ENCODE assay signal across 5 cellular contexts in genomic region chr17:43304792-43305191, GRCh38.
DNase-seq lines count a peak whose midpoint lies in the region; ATAC-seq and TF ChIP-seq lines count a peak whose summit lies in the region.
"Not testable (repeated sequence)": the region's sequence is repeated elsewhere in the genome, so short reads cannot be mapped to it uniquely, and the experiment has no call there.

No MANE protein-coding gene starts in this region.

- not testable (repeated sequence) for TF ChIP-seq CTCF in osteocyte (IDR thresholded peaks at IDR 0.05); upper lobe of right lung (IDR thresholded peaks at IDR 0.05)

- H3K4me1 Mint-ChIP-seq in activated CD8-positive, alpha-beta T cell treated with anti-CD3 and anti-CD28 coated beads, Interleukin-2, amount 10 ng/mL, durations not matched to agents 7 days and 5 days (ENCODE audit: low read depth); activated CD8-positive, alpha-beta memory T cell treated with anti-CD3 and anti-CD28 coated beads, Interleukin-2, amount 10 ng/mL, durations not matched to agents 7 days and 5 days; osteocyte (ENCODE audit: unreplicated experiment): not testable (repeated sequence)

- not testable (repeated sequence) for H3K27ac Mint-ChIP-seq in activated CD8-positive, alpha-beta T cell treated with anti-CD3 and anti-CD28 coated beads, Interleukin-2, amount 10 ng/mL, durations not matched to agents 7 days and 5 days; activated CD8-positive, alpha-beta memory T cell treated with anti-CD3 and anti-CD28 coated beads, Interleukin-2, amount 10 ng/mL, durations not matched to agents 7 days and 5 days; osteocyte (ENCODE audit: unreplicated experiment)

- ATAC-seq in activated CD8-positive, alpha-beta T cell treated with anti-CD3 and anti-CD28 coated beads, Interleukin-2, amount 10 ng/mL, durations not matched to agents 7 days and 5 days; activated CD8-positive, alpha-beta memory T cell treated with anti-CD3 and anti-CD28 coated beads, Interleukin-2, amount 10 ng/mL, durations not matched to agents 7 days and 5 days; upper lobe of right lung: not testable (repeated sequence)

- not testable (repeated sequence) for H3K36me3 Mint-ChIP-seq in activated CD8-positive, alpha-beta T cell treated with anti-CD3 and anti-CD28 coated beads, Interleukin-2, amount 10 ng/mL, durations not matched to agents 7 days and 5 days (ENCODE audit: low read depth); activated CD8-positive, alpha-beta memory T cell treated with anti-CD3 and anti-CD28 coated beads, Interleukin-2, amount 10 ng/mL, durations not matched to agents 7 days and 5 days; osteocyte (ENCODE audit: unreplicated experiment)

- POLR2A ChIA-PET in activated CD8-positive, alpha-beta T cell treated with anti-CD3 and anti-CD28 coated beads, Interleukin-2, amount 10 ng/mL, durations not matched to agents 7 days and 5 days (lab: Charles Lee): not testable (repeated sequence)

- peak; percentile 6 for DNase-seq in activated CD8-positive, alpha-beta T cell treated with anti-CD3 and anti-CD28 coated beads, Interleukin-2, amount 10 ng/mL, durations not matched to agents 7 days and 5 days
- peak; percentile 34 for DNase-seq in activated CD8-positive, alpha-beta memory T cell treated with anti-CD3 and anti-CD28 coated beads, Interleukin-2, amount 10 ng/mL, durations not matched to agents 7 days and 5 days
- peak; percentile 24 for DNase-seq in activated effector memory CD4-positive, alpha-beta T cell treated with anti-CD3 and anti-CD28 coated beads, Interleukin-2, amount 50 U/mL, for 16 hours
- DNase-seq in osteocyte (ENCODE audit: extremely low spot score, unreplicated experiment) (peak; percentile 62), upper lobe of right lung (peak; percentile 18)

- H3K4me3 Mint-ChIP-seq in activated CD8-positive, alpha-beta T cell treated with anti-CD3 and anti-CD28 coated beads, Interleukin-2, amount 10 ng/mL, durations not matched to agents 7 days and 5 days; activated CD8-positive, alpha-beta memory T cell treated with anti-CD3 and anti-CD28 coated beads, Interleukin-2, amount 10 ng/mL, durations not matched to agents 7 days and 5 days; osteocyte (ENCODE audit: unreplicated experiment): not testable (repeated sequence)

- H3K9me3 Mint-ChIP-seq in activated CD8-positive, alpha-beta T cell treated with anti-CD3 and anti-CD28 coated beads, Interleukin-2, amount 10 ng/mL, durations not matched to agents 7 days and 5 days (ENCODE audit: insufficient read depth); activated CD8-positive, alpha-beta memory T cell treated with anti-CD3 and anti-CD28 coated beads, Interleukin-2, amount 10 ng/mL, durations not matched to agents 7 days and 5 days (ENCODE audit: low read depth); osteocyte (ENCODE audit: unreplicated experiment): not testable (repeated sequence)

- not testable (repeated sequence) for H3K4me1 ChIP-seq in upper lobe of right lung

- not testable (repeated sequence) for H3K36me3 ChIP-seq in upper lobe of right lung

- not testable (repeated sequence) for H3K27me3 ChIP-seq in upper lobe of right lung

- intact Hi-C loops in upper lobe of right lung (cut with DNase I): not testable (repeated sequence)

- H3K4me3 ChIP-seq in upper lobe of right lung: not testable (repeated sequence)

- CTCF ChIA-PET in activated CD8-positive, alpha-beta T cell treated with anti-CD3 and anti-CD28 coated beads, Interleukin-2, amount 10 ng/mL, durations not matched to agents 7 days and 5 days (lab: Charles Lee); activated CD8-positive, alpha-beta memory T cell treated with anti-CD3 and anti-CD28 coated beads, Interleukin-2, amount 10 ng/mL, durations not matched to agents 7 days and 5 days (lab: Charles Lee): not testable (repeated sequence)

- not testable (repeated sequence) for H3K27ac ChIP-seq in upper lobe of right lung

- H3K9me3 ChIP-seq in upper lobe of right lung: not testable (repeated sequence)

- H3K27me3 Mint-ChIP-seq in activated CD8-positive, alpha-beta T cell treated with anti-CD3 and anti-CD28 coated beads, Interleukin-2, amount 10 ng/mL, durations not matched to agents 7 days and 5 days (ENCODE audit: low read depth); activated CD8-positive, alpha-beta memory T cell treated with anti-CD3 and anti-CD28 coated beads, Interleukin-2, amount 10 ng/mL, durations not matched to agents 7 days and 5 days; osteocyte (ENCODE audit: unreplicated experiment): not testable (repeated sequence)

Comparison
In these comparisons a context has a peak if more than half of its experiments do, and no peak if none do; other contexts are left out.
1. DNase-seq: peak in every context shown above with its lines; median percentile 62 in osteocyte; 34 in activated CD8-positive, alpha-beta memory T cell treated with anti-CD3 and anti-CD28 coated beads, Interleukin-2, amount 10 ng/mL, durations not matched to agents 7 days and 5 days; 24 in activated effector memory CD4-positive, alpha-beta T cell treated with anti-CD3 and anti-CD28 coated beads, Interleukin-2, amount 50 U/mL, for 16 hours; 18 in upper lobe of right lung; 6 in activated CD8-positive, alpha-beta T cell treated with anti-CD3 and anti-CD28 coated beads, Interleukin-2, amount 10 ng/mL, durations not matched to agents 7 days and 5 days.